Comparison of ENCODE assay signal across 1 cellular context in the genomic region with DNA sequence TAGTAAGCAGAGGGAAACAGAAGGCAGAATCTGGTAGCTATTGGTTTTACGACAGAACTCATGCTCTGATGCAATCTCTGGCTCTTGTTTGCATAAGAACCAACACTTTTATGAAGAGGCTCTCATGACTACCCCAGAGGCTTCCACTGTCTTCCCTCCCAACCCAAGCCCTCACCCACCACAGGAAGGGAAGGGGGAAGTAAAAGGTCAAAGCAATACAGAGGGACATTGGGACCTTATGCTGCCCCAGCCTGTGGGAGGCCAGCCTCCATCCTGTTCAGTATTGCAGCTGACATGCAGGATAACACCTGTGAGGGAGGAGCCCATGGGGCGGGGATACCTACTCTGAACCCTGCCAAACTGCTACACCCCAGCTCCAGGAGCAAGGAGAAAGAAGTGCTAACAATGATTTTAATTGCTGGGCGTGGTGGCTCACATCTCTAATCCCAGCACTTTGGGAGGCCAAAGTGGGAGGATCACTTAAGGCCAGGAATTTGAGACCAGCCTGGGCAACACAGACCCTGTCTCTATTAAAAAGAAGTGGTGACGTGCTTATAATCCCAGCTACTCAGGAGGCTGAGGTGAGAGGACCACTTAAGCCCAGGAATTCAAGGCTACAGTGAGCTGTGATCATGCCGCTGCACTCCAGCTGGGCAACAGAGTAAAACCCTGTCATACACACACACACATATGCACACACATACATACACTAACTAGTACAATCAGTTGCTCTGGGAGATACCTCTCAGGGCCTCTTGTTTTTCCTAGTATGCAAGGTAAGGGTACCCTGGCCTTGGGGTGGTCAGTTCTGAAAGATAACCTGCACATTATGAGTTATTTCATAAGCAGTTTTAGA.
TF ChIP-seq lines count a peak whose summit lies in the region.

No MANE protein-coding gene starts in this region.

TF ChIP-seq in HepG2, 621 proteins besides CTCF, POLR2A, EP300 and RAD21 (continued from another document and continues in another):
- TF ChIP-seq, protein P1, sequence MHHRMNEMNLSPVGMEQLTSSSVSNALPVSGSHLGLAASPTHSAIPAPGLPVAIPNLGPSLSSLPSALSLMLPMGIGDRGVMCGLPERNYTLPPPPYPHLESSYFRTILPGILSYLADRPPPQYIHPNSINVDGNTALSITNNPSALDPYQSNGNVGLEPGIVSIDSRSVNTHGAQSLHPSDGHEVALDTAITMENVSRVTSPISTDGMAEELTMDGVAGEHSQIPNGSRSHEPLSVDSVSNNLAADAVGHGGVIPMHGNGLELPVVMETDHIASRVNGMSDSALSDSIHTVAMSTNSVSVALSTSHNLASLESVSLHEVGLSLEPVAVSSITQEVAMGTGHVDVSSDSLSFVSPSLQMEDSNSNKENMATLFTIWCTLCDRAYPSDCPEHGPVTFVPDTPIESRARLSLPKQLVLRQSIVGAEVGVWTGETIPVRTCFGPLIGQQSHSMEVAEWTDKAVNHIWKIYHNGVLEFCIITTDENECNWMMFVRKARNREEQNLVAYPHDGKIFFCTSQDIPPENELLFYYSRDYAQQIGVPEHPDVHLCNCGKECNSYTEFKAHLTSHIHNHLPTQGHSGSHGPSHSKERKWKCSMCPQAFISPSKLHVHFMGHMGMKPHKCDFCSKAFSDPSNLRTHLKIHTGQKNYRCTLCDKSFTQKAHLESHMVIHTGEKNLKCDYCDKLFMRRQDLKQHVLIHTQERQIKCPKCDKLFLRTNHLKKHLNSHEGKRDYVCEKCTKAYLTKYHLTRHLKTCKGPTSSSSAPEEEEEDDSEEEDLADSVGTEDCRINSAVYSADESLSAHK (CRISPR knock-in tag; IDR thresholded peaks at IDR 0.05; ENCODE audit: borderline replicate concordance), result no peak
- TF ChIP-seq, protein P2, sequence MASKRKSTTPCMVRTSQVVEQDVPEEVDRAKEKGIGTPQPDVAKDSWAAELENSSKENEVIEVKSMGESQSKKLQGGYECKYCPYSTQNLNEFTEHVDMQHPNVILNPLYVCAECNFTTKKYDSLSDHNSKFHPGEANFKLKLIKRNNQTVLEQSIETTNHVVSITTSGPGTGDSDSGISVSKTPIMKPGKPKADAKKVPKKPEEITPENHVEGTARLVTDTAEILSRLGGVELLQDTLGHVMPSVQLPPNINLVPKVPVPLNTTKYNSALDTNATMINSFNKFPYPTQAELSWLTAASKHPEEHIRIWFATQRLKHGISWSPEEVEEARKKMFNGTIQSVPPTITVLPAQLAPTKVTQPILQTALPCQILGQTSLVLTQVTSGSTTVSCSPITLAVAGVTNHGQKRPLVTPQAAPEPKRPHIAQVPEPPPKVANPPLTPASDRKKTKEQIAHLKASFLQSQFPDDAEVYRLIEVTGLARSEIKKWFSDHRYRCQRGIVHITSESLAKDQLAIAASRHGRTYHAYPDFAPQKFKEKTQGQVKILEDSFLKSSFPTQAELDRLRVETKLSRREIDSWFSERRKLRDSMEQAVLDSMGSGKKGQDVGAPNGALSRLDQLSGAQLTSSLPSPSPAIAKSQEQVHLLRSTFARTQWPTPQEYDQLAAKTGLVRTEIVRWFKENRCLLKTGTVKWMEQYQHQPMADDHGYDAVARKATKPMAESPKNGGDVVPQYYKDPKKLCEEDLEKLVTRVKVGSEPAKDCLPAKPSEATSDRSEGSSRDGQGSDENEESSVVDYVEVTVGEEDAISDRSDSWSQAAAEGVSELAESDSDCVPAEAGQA (IDR thresholded peaks at IDR 0.05; ENCODE audit: low read depth), result no peak
- TF ChIP-seq, protein P2 (CRISPR knock-in tag; IDR thresholded peaks at IDR 0.05; ENCODE audit: borderline replicate concordance), result no peak
- TF ChIP-seq SRSF9 (IDR thresholded peaks at IDR 0.05; ENCODE audit: borderline replicate concordance, insufficient read depth, low read depth, low read length, poor library complexity, severe bottlenecking) (no peak), ZNF253 (CRISPR knock-in tag; IDR thresholded peaks at IDR 0.05; ENCODE audit: borderline replicate concordance) (no peak), MXI1 (IDR thresholded peaks at IDR 0.05; ENCODE audit: borderline replicate concordance, low read depth, low read length) (no peak), ZKSCAN5 (CRISPR knock-in tag; IDR thresholded peaks at IDR 0.05) (no peak), ZNF430 (CRISPR knock-in tag; IDR thresholded peaks at IDR 0.05) (no peak), RXRB (CRISPR knock-in tag; IDR thresholded peaks at IDR 0.05; ENCODE audit: borderline replicate concordance) (peak; percentile 37; the same call in 1 of the 2 replicates), KLF13 (CRISPR knock-in tag; IDR thresholded peaks at IDR 0.05) (no peak), ZNF496 (CRISPR knock-in tag; IDR thresholded peaks at IDR 0.05; ENCODE audit: insufficient replicate concordance) (no peak), ZNF460 (CRISPR knock-in tag; IDR thresholded peaks at IDR 0.05; ENCODE audit: borderline replicate concordance) (no peak), ZNF816 (CRISPR knock-in tag; IDR thresholded peaks at IDR 0.05; ENCODE audit: borderline replicate concordance) (no peak), ZNF652 (CRISPR knock-in tag; IDR thresholded peaks at IDR 0.05; ENCODE audit: borderline replicate concordance, low read depth) (no peak), KDM1A (CRISPR knock-in tag; IDR thresholded peaks at IDR 0.05) (no peak), ASH2L (IDR thresholded peaks at IDR 0.05; ENCODE audit: insufficient read length, low read depth, low read length) (no peak), ZC3H13 (CRISPR knock-in tag; IDR thresholded peaks at IDR 0.05) (no peak), POGZ (CRISPR knock-in tag; IDR thresholded peaks at IDR 0.05) (no peak), ZMAT3 (CRISPR knock-in tag; conservative IDR thresholded peaks at IDR 0.05) (no peak), ZBTB42 (CRISPR knock-in tag; IDR thresholded peaks at IDR 0.05) (no peak), RELA (CRISPR knock-in tag; IDR thresholded peaks at IDR 0.05) (no peak), BCL6 (CRISPR knock-in tag; IDR thresholded peaks at IDR 0.05) (0 out of 2 replicates have a peak, but pooled peaks have one; percentile 10), ZNF678 (CRISPR knock-in tag; IDR thresholded peaks at IDR 0.05) (no peak), ZNF30 (CRISPR knock-in tag; IDR thresholded peaks at IDR 0.05) (no peak), ZNF850 (CRISPR knock-in tag; conservative IDR thresholded peaks at IDR 0.05) (no peak), PITX1 (CRISPR knock-in tag; IDR thresholded peaks at IDR 0.05) (no peak), NFIC (IDR thresholded peaks at IDR 0.05; ENCODE audit: low read length) (no peak), ZNF3 (CRISPR knock-in tag; IDR thresholded peaks at IDR 0.05) (no peak)
- TF ChIP-seq, protein P3, sequence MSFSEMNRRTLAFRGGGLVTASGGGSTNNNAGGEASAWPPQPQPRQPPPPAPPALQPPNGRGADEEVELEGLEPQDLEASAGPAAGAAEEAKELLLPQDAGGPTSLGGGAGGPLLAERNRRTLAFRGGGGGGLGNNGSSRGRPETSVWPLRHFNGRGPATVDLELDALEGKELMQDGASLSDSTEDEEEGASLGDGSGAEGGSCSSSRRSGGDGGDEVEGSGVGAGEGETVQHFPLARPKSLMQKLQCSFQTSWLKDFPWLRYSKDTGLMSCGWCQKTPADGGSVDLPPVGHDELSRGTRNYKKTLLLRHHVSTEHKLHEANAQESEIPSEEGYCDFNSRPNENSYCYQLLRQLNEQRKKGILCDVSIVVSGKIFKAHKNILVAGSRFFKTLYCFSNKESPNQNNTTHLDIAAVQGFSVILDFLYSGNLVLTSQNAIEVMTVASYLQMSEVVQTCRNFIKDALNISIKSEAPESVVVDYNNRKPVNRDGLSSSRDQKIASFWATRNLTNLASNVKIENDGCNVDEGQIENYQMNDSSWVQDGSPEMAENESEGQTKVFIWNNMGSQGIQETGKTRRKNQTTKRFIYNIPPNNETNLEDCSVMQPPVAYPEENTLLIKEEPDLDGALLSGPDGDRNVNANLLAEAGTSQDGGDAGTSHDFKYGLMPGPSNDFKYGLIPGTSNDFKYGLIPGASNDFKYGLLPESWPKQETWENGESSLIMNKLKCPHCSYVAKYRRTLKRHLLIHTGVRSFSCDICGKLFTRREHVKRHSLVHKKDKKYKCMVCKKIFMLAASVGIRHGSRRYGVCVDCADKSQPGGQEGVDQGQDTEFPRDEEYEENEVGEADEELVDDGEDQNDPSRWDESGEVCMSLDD (CRISPR knock-in tag; IDR thresholded peaks at IDR 0.05; ENCODE audit: borderline replicate concordance), result no peak
- TF ChIP-seq, protein P4, sequence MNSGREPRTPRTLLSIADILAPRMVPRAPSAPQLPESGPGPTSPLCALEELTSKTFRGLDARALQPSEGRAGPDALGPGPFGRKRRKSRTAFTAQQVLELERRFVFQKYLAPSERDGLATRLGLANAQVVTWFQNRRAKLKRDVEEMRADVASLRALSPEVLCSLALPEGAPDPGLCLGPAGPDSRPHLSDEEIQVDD (CRISPR knock-in tag; IDR thresholded peaks at IDR 0.05; ENCODE audit: borderline replicate concordance), result no peak
- TF ChIP-seq, protein P5, sequence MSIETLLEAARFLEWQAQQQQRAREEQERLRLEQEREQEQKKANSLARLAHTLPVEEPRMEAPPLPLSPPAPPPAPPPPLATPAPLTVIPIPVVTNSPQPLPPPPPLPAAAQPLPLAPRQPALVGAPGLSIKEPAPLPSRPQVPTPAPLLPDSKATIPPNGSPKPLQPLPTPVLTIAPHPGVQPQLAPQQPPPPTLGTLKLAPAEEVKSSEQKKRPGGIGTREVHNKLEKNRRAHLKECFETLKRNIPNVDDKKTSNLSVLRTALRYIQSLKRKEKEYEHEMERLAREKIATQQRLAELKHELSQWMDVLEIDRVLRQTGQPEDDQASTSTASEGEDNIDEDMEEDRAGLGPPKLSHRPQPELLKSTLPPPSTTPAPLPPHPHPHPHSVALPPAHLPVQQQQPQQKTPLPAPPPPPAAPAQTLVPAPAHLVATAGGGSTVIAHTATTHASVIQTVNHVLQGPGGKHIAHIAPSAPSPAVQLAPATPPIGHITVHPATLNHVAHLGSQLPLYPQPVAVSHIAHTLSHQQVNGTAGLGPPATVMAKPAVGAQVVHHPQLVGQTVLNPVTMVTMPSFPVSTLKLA (IDR thresholded peaks at IDR 0.05), result no peak
- TF ChIP-seq, protein P6, sequence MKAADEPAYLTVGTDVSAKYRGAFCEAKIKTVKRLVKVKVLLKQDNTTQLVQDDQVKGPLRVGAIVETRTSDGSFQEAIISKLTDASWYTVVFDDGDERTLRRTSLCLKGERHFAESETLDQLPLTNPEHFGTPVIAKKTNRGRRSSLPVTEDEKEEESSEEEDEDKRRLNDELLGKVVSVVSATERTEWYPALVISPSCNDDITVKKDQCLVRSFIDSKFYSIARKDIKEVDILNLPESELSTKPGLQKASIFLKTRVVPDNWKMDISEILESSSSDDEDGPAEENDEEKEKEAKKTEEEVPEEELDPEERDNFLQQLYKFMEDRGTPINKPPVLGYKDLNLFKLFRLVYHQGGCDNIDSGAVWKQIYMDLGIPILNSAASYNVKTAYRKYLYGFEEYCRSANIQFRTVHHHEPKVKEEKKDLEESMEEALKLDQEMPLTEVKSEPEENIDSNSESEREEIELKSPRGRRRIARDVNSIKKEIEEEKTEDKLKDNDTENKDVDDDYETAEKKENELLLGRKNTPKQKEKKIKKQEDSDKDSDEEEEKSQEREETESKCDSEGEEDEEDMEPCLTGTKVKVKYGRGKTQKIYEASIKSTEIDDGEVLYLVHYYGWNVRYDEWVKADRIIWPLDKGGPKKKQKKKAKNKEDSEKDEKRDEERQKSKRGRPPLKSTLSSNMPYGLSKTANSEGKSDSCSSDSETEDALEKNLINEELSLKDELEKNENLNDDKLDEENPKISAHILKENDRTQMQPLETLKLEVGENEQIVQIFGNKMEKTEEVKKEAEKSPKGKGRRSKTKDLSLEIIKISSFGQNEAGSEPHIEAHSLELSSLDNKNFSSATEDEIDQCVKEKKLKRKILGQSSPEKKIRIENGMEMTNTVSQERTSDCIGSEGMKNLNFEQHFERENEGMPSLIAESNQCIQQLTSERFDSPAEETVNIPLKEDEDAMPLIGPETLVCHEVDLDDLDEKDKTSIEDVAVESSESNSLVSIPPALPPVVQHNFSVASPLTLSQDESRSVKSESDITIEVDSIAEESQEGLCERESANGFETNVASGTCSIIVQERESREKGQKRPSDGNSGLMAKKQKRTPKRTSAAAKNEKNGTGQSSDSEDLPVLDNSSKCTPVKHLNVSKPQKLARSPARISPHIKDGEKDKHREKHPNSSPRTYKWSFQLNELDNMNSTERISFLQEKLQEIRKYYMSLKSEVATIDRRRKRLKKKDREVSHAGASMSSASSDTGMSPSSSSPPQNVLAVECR (CRISPR knock-in tag; IDR thresholded peaks at IDR 0.05; ENCODE audit: borderline replicate concordance), result no peak
- TF ChIP-seq, protein P7, sequence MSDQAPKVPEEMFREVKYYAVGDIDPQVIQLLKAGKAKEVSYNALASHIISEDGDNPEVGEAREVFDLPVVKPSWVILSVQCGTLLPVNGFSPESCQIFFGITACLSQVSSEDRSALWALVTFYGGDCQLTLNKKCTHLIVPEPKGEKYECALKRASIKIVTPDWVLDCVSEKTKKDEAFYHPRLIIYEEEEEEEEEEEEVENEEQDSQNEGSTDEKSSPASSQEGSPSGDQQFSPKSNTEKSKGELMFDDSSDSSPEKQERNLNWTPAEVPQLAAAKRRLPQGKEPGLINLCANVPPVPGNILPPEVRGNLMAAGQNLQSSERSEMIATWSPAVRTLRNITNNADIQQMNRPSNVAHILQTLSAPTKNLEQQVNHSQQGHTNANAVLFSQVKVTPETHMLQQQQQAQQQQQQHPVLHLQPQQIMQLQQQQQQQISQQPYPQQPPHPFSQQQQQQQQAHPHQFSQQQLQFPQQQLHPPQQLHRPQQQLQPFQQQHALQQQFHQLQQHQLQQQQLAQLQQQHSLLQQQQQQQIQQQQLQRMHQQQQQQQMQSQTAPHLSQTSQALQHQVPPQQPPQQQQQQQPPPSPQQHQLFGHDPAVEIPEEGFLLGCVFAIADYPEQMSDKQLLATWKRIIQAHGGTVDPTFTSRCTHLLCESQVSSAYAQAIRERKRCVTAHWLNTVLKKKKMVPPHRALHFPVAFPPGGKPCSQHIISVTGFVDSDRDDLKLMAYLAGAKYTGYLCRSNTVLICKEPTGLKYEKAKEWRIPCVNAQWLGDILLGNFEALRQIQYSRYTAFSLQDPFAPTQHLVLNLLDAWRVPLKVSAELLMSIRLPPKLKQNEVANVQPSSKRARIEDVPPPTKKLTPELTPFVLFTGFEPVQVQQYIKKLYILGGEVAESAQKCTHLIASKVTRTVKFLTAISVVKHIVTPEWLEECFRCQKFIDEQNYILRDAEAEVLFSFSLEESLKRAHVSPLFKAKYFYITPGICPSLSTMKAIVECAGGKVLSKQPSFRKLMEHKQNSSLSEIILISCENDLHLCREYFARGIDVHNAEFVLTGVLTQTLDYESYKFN (CRISPR knock-in tag; conservative IDR thresholded peaks at IDR 0.05), result 0 out of 2 replicates have a peak, but pooled peaks have one; percentile 29
